18 cellular contexts compared by ENCODE assay signal in the genomic region with DNA sequence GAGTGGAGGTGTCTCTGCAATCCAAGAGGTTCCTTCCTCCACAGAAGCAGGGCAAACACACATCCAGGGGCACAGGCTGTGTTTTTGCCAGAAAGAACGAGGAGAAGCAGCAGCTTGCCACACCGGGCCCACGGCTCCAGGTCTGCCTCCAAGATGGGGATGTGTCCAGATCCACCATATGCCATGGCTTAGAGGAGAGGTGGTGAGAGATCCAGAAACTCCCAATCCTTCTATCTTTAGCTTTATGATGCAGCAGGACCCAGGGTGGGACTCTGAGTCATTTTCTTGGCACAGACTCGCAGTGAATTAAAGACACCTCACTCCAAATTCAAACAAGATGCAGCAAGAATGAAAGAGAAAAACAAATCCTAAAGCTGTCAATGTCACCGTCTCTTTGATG.
DNase-seq lines count a peak whose midpoint lies in the region; ATAC-seq, FAIRE-seq and TF ChIP-seq lines count a peak whose summit lies in the region.
"Had no signal": no experiment of that assay in that cellular context is flagged by ENCODE, and none has a peak within 500 bp of the region (broad histone marks: within the 10 kb centered on the region; RNA-seq: fewer than 3 reads in every experiment).

No MANE protein-coding gene starts in this region.

- TF ChIP-seq CTCF in right atrium auricular region (IDR thresholded peaks at IDR 0.05) = no peak
- no peak for TF ChIP-seq CTCF in astrocyte of the cerebellum (IDR thresholded peaks at IDR 0.05; ENCODE audit: low read depth, low read length, missing control alignments)

- H3K27me3 ChIP-seq in right atrium auricular region (no peaks in the 10 kb centered on the region), H7 (ENCODE audit: control insufficient read depth, insufficient read depth, low read length) (no peaks in the 10 kb centered on the region)
- H3K27me3 ChIP-seq: upper lobe of left lung had no signal

- H3K9me3 ChIP-seq in right atrium auricular region = no peaks in the 10 kb centered on the region
- H3K9me3 ChIP-seq: upper lobe of left lung had no signal

- DNase-seq in Right ventricle myocardium inferior (ENCODE audit: missing footprints) (no peak), right atrium auricular region (ENCODE audit: low spot score) (no peak), astrocyte of the cerebellum (ENCODE audit: low read depth) (peak; percentile 20), left ventricle myocardium superior (no peak), urothelium cell line (ENCODE audit: low spot score) (peak; percentile 55), H7 (no peak)
- DNase-seq in activated CD4-positive, alpha-beta T cell treated with anti-CD3 and anti-CD28 coated beads for 48 hours = no peak
- DNase-seq: 8988T; activated naive CD4-positive, alpha-beta T cell treated with anti-CD3 and anti-CD28 coated beads for 36 hours; NCI-H1092 treated with DMSO at 0.1 percent for 48 hours; NCI-H510A; upper lobe of left lung had no signal

- no peak overlapping the region for H3K27ac ChIP-seq in right atrium auricular region
- H3K27ac ChIP-seq: upper lobe of left lung had no signal

- H3K4me1 ChIP-seq in right atrium auricular region = no peaks in the 10 kb centered on the region
- H3K4me1 ChIP-seq: upper lobe of left lung had no signal

- intact Hi-C loops in Right ventricle myocardium inferior (cut with DNase I) = no loop called here
- intact Hi-C loops in left ventricle myocardium superior (cut with micrococcal nuclease) = no loop called here

- in situ Hi-C loops in astrocyte of the cerebellum (cut with HindIII; ENCODE audit: low sequenced_read_pairs) = no loop called here

- no peak overlapping the region for H3K4me3 ChIP-seq in right atrium auricular region
- H3K4me3 ChIP-seq in astrocyte of the cerebellum (ENCODE audit: low read depth, low read length) = no peak overlapping the region
- H3K4me3 ChIP-seq in H7 (ENCODE audit: insufficient read depth, low read depth, low read length) = no peak overlapping the region
- H3K4me3 ChIP-seq: smooth muscle cell, upper lobe of left lung had no signal

- H3K36me3 ChIP-seq in right atrium auricular region (no peaks in the 10 kb centered on the region), H7 (replicated peaks; ENCODE audit: control insufficient read depth, insufficient read depth, low read length) (no peaks in the 10 kb centered on the region)
- H3K36me3 ChIP-seq: upper lobe of left lung had no signal

- peak; percentile 82 for ATAC-seq in Right ventricle myocardium inferior
- ATAC-seq in left ventricle myocardium superior = peak; percentile 81
- ATAC-seq in HG02981 (IDR thresholded peaks at IDR 0.05; ENCODE audit: unreplicated experiment) = no peak
- ATAC-seq: HCT116; natural killer cell treated with Interleukin-12 subunit alpha and Interleukin-12 subunit beta and Interleukin-15 and Interleukin-18, amount 100 ng/mL, for 72 hours; Panc1 had no signal

- FAIRE-seq in urothelium cell line (lab: Jason Lieb, UNC) = no peak
- FAIRE-seq: D721Med had no signal

Comparison
In these comparisons a context has a peak if more than half of its experiments do, and no peak if none do; other contexts are left out.
1. DNase-seq: peak in astrocyte of the cerebellum (single experiment) and urothelium cell line (single experiment); none in Right ventricle myocardium inferior (single experiment), right atrium auricular region (single experiment), left ventricle myocardium superior (single experiment), activated CD4-positive, alpha-beta T cell treated with anti-CD3 and anti-CD28 coated beads for 48 hours (single experiment) and H7 (single experiment).